ENCODE assay signal across 10 cellular contexts in the genomic region with DNA sequence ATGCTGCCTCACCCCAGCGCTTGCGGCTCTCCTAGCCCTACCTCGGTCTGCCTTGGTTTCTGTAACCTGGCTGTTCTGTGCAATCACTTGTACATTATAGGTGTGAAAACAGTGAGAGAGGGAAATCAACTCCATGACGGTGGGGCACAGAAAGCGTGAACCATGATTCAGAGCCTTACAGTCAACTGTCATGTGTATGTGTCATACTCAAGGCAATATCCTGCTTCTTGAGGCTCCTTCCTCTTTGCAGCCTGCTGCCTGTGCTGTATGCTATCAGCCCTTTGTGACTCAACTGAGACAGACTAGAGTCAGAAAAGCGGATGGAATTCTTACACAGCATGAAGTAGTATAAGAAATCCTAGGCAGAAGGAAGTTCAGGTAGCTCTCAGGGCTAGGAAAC. TPM values are rescaled to one million over a fixed set of nuclear protein-coding genes. Genes with fewer than 3 reads are reported as not detected.
A peak's percentile ranks its signal among the peaks of the same experiment; 100 is the strongest.
DNase-seq lines count a peak whose midpoint lies in the region; ATAC-seq, FAIRE-seq and TF ChIP-seq lines count a peak whose summit lies in the region.
"Had no signal": no experiment of that assay in that cellular context is flagged by ENCODE, and none has a peak within 500 bp of the region (broad histone marks: within the 10 kb centered on the region; RNA-seq: fewer than 3 reads in every experiment).

No MANE protein-coding gene starts in this region.

- TF ChIP-seq CTCF in bronchial epithelial cell (IDR thresholded peaks at IDR 0.05; ENCODE audit: insufficient read depth, low read length, severe bottlenecking) = no peak

- H3K27me3 ChIP-seq in bronchial epithelial cell (ENCODE audit: control insufficient read depth, insufficient read depth, low read length) = peaks cover 25% of the 10 kb centered on the region

- peak; percentile 79 for FAIRE-seq in GM12892 (lab: Jason Lieb, UNC)
- FAIRE-seq in bronchial epithelial cell (lab: Jason Lieb, UNC) = peak; percentile 13

- TF ChIP-seq POLR2A in GM12892 (IDR thresholded peaks at IDR 0.05; ENCODE audit: low read depth, low read length) = no peak

- no peak for ATAC-seq in HG02759 (IDR thresholded peaks at IDR 0.05; ENCODE audit: unreplicated experiment)

- no peak for DNase-seq in GM12892 (ENCODE audit: insufficient read length)
- peak; percentile 91 for DNase-seq in SKM-1 (lab: John Stamatoyannopoulos, UW; ENCODE audit: unreplicated experiment)
- DNase-seq in bronchial epithelial cell (ENCODE audit: low read depth) = peak; percentile 97
- peak; percentile 22 to 24 for DNase-seq in stimulated activated CD4-positive, alpha-beta T cell treated with anti-CD3 and anti-CD28 coated beads, Interleukin-12 subunit alpha, Interleukin-12 subunit beta, amount 100 ng/mL, for 24 hours (ENCODE audit: low read depth in 2 of 2)
- no peak for DNase-seq in DMS 273 (lab: John Stamatoyannopoulos, UW; ENCODE audit: unreplicated experiment)
- DNase-seq in NCI-H1048 (lab: John Stamatoyannopoulos, UW) = no peak
- DNase-seq in cortex of kidney (lab: John Stamatoyannopoulos, UW) = no peak
- DNase-seq: WERI-Rb-1 had no signal

- no peaks in the 10 kb centered on the region for H3K36me3 ChIP-seq in bronchial epithelial cell (ENCODE audit: control insufficient read depth, insufficient read depth, low read length)
- H3K36me3 ChIP-seq: WERI-Rb-1 had no signal

- H3K4me3 ChIP-seq in bronchial epithelial cell (ENCODE audit: low read depth, low read length) = no peak overlapping the region

RNA-seq across cellular contexts. Expression of a gene that starts 2.1 kb away (rescaled TPM):
- polyA plus RNA-seq in GM12892 (2012; ENCODE audit: missing spikeins) = not detected
- 1.6 and 2.2 TPM in 2 replicates for total RNA-seq in bronchial epithelial cell

RNA-seq across cellular contexts. Expression of a gene that starts 37.5 kb away (rescaled TPM):
- 29.7 TPM for polyA plus RNA-seq in GM12892 (2012; ENCODE audit: missing spikeins)
- 53.8 and 56.3 TPM in 2 replicates for total RNA-seq in bronchial epithelial cell

RNA-seq across cellular contexts. Expression of a gene that starts 58.9 kb away (rescaled TPM):
- polyA plus RNA-seq in GM12892 (2012; ENCODE audit: missing spikeins) = not detected
- total RNA-seq in bronchial epithelial cell = not detected in 2 replicates
- total RNA-seq: mononuclear cell had no signal

Comparison
In these comparisons a context has a peak if more than half of its experiments do, and no peak if none do; other contexts are left out.
1. DNase-seq: peak in SKM-1 (single experiment), bronchial epithelial cell (single experiment) and stimulated activated CD4-positive, alpha-beta T cell treated with anti-CD3 and anti-CD28 coated beads, Interleukin-12 subunit alpha, Interleukin-12 subunit beta, amount 100 ng/mL, for 24 hours (2 of 2); none in GM12892 (single experiment), DMS 273 (single experiment), NCI-H1048 (single experiment) and cortex of kidney (single experiment).